1 cellular context compared by ENCODE assay signal in the genomic region with DNA sequence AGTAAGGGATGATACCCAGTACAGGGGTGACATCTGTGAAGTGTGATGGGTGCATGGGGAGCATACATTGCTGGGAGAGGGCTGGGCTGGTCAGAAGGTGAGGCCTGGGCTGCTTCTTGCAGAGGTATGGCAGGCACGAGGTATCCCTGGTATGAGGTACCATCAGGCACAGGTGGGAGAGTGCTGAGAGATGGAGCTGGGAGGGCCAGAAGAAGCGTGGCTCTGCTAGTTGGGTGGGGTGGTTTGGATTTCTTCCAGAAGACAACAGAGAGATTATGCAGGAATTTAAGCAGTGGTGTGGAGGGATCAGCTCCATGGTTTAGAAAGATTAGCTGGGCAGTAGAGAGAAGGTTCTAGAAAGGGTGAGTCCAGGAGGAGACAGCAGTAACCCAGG.
A peak's percentile ranks its signal among the peaks of the same experiment; 100 is the strongest.
TF ChIP-seq lines count a peak whose summit lies in the region.

No MANE protein-coding gene starts in this region.

TF ChIP-seq in HepG2, 621 proteins besides CTCF, POLR2A, EP300 and RAD21 (continued from another document):
- TF ChIP-seq, protein P1, sequence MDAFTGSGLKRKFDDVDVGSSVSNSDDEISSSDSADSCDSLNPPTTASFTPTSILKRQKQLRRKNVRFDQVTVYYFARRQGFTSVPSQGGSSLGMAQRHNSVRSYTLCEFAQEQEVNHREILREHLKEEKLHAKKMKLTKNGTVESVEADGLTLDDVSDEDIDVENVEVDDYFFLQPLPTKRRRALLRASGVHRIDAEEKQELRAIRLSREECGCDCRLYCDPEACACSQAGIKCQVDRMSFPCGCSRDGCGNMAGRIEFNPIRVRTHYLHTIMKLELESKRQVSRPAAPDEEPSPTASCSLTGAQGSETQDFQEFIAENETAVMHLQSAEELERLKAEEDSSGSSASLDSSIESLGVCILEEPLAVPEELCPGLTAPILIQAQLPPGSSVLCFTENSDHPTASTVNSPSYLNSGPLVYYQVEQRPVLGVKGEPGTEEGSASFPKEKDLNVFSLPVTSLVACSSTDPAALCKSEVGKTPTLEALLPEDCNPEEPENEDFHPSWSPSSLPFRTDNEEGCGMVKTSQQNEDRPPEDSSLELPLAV (CRISPR knock-in tag; conservative IDR thresholded peaks at IDR 0.05; ENCODE audit: low read depth) = no peak
- TF ChIP-seq ZNF552 (CRISPR knock-in tag; IDR thresholded peaks at IDR 0.05; ENCODE audit: borderline replicate concordance) (0 out of 2 replicates have a peak, but pooled peaks have one; percentile 6), ZNF143 (CRISPR knock-in tag; IDR thresholded peaks at IDR 0.05) (no peak), POLR2AphosphoS5 (IDR thresholded peaks at IDR 0.05; ENCODE audit: low read depth, low read length) (no peak), DNMT1 (CRISPR knock-in tag; IDR thresholded peaks at IDR 0.05) (peak; percentile 15; the same call in 1 of the 2 replicates), ZNF251 (CRISPR knock-in tag; IDR thresholded peaks at IDR 0.05) (peak; percentile 13; the same call in 1 of the 2 replicates), ZNF616 (CRISPR knock-in tag; IDR thresholded peaks at IDR 0.05; ENCODE audit: low read depth) (no peak), ZNF224 (CRISPR knock-in tag; IDR thresholded peaks at IDR 0.05) (0 out of 2 replicates have a peak, but pooled peaks have one; percentile 1)
- TF ChIP-seq, protein P2, sequence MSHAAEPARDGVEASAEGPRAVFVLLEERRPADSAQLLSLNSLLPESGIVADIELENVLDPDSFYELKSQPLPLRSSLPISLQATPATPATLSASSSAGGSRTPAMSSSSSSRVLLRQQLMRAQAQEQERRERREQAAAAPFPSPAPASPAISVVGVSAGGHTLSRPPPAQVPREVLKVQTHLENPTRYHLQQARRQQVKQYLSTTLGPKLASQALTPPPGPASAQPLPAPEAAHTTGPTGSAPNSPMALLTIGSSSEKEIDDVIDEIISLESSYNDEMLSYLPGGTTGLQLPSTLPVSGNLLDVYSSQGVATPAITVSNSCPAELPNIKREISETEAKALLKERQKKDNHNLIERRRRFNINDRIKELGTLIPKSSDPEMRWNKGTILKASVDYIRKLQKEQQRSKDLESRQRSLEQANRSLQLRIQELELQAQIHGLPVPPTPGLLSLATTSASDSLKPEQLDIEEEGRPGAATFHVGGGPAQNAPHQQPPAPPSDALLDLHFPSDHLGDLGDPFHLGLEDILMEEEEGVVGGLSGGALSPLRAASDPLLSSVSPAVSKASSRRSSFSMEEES (CRISPR knock-in tag; IDR thresholded peaks at IDR 0.05) = no peak
- TF ChIP-seq, protein P3, sequence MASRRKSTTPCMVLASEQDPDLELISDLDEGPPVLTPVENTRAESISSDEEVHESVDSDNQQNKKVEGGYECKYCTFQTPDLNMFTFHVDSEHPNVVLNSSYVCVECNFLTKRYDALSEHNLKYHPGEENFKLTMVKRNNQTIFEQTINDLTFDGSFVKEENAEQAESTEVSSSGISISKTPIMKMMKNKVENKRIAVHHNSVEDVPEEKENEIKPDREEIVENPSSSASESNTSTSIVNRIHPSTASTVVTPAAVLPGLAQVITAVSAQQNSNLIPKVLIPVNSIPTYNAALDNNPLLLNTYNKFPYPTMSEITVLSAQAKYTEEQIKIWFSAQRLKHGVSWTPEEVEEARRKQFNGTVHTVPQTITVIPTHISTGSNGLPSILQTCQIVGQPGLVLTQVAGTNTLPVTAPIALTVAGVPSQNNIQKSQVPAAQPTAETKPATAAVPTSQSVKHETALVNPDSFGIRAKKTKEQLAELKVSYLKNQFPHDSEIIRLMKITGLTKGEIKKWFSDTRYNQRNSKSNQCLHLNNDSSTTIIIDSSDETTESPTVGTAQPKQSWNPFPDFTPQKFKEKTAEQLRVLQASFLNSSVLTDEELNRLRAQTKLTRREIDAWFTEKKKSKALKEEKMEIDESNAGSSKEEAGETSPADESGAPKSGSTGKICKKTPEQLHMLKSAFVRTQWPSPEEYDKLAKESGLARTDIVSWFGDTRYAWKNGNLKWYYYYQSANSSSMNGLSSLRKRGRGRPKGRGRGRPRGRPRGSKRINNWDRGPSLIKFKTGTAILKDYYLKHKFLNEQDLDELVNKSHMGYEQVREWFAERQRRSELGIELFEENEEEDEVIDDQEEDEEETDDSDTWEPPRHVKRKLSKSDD (CRISPR knock-in tag; IDR thresholded peaks at IDR 0.05; ENCODE audit: low read depth) = peak; percentile 18; the same call in 1 of the 2 replicates
- TF ChIP-seq, protein P4, sequence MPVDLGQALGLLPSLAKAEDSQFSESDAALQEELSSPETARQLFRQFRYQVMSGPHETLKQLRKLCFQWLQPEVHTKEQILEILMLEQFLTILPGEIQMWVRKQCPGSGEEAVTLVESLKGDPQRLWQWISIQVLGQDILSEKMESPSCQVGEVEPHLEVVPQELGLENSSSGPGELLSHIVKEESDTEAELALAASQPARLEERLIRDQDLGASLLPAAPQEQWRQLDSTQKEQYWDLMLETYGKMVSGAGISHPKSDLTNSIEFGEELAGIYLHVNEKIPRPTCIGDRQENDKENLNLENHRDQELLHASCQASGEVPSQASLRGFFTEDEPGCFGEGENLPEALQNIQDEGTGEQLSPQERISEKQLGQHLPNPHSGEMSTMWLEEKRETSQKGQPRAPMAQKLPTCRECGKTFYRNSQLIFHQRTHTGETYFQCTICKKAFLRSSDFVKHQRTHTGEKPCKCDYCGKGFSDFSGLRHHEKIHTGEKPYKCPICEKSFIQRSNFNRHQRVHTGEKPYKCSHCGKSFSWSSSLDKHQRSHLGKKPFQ (CRISPR knock-in tag; IDR thresholded peaks at IDR 0.05; ENCODE audit: insufficient replicate concordance) = no peak
